Comparison of ENCODE assay signal across 8 cellular contexts in the genomic region with DNA sequence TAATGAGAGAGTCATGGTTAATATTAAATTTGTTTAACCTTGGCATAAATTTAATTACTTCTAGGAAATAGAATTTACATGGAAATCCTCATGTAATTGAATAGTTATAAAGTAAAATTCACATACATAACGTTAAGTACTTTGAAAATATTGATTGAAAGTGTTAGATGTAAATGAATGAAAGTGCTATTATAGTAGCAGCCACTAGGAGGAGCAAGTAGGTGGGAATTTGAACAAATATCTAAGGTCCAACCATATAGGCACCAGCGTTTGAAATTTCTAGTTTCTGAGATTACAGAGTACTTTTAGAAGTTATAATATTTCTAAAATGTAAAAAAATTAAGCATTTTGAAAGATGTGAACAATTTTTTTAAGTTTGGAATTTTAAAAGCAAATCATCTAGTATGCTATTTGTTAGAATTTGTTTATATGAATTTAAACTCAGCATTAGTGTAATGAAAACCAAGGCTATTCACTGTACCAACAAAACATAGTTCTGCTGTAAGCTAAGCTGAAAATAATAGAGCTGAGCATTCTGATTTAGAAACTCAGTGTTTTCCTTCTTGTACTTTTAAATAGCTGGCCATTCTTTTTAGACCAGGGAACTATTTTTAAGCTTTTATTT. TPM values are rescaled to one million over a fixed set of nuclear protein-coding genes. Genes with fewer than 3 reads are reported as not detected.
A peak's percentile ranks its signal among the peaks of the same experiment; 100 is the strongest.
DNase-seq lines count a peak whose midpoint lies in the region; ATAC-seq, FAIRE-seq and TF ChIP-seq lines count a peak whose summit lies in the region.

No MANE protein-coding gene starts in this region.

- POLR2A ChIA-PET in AG04449 (lab: Yijun Ruan, JAX) = no interaction called here

- H3K4me3 ChIP-seq in AG04449 (ENCODE audit: low read depth, low read length) (peak overlapping the region; percentile 34), GM12875 (ENCODE audit: low read depth, low read length) (no peak overlapping the region)

- FAIRE-seq in TTC549 (lab: Jason Lieb, UNC) = peak; percentile 99

- CTCF ChIA-PET in AG04449 (lab: Yijun Ruan, JAX) = interaction anchor here (0.7 to 4.2 kb wide), 3 partner anchors 27 to 223 kb away, joined by 4 to 38 read pairs (median 4); no protein-coding TSS in a partner anchor

- no peak for DNase-seq in AG04449 (ENCODE audit: low read depth, low spot score)
- peak; percentile 48 for DNase-seq in NCI-H2029 (lab: John Stamatoyannopoulos, UW)
- peak; percentile 40 for DNase-seq in foreskin melanocyte
- DNase-seq in pulmonary artery endothelial cell (ENCODE audit: low read depth, low spot score) = peak; percentile 3

- TF ChIP-seq CTCF in AG04449 (IDR thresholded peaks at IDR 0.05; ENCODE audit: insufficient read depth, low read length, missing control alignments) = peak; percentile 51
- peak; percentile 51; the same call in 1 of the 2 replicates for TF ChIP-seq CTCF in GM12875 (IDR thresholded peaks at IDR 0.05; ENCODE audit: borderline replicate concordance, insufficient read depth, low read depth, low read length)

- ATAC-seq in HG02885 (IDR thresholded peaks at IDR 0.05; ENCODE audit: poor library complexity, unreplicated experiment) (peak; percentile 79), GM19324 (IDR thresholded peaks at IDR 0.05; ENCODE audit: low FRiP score, unreplicated experiment) (no peak)

RNA-seq across cellular contexts. Expression of a gene that starts 3.3 kb away (rescaled TPM):
- not detected in 2 replicates for total RNA-seq in pulmonary artery endothelial cell
